Comparison of ENCODE assay signal across 11 cellular contexts in the genomic region with DNA sequence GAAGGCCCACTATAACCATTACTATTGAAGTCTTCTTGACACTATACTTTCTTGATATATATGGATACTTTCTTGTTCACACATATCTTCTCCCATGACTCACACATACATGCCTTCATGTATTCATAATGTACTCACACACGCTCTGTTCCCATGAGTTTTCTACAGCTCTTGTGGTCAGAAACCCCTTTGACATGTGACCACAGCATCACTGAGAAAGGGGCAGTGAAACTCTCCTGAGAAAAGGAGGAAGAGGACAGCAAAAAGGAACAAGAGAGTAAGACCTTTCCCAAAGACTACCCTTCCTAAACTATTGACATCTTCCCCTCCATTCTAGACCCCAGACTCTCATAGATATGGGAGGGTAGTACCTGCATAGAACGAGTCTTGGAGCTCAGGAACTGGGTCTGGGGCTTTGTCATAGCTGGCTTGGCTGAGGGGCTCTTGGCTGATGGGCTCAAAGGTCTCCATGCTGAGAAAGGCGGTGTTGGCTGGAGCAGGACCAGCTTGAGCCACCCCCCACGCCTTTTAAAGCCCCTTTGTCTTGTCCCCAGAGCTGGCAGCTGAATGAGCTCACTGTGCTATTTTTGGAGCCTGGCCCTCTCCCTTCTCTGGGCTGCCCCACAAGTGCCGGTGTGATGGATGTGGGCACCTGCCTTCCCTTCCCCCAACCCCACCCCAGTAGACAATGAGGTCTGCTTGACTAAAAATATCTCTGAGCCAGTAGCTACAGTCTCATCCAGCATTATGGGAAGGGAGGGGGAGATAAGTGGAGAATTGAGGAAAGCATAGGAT. TPM values are rescaled to one million over a fixed set of nuclear protein-coding genes. Genes with fewer than 3 reads are reported as not detected.
DNase-seq lines count a peak whose midpoint lies in the region; ATAC-seq and TF ChIP-seq lines count a peak whose summit lies in the region.
"Had no signal": no experiment of that assay in that cellular context is flagged by ENCODE, and none has a peak within 500 bp of the region (broad histone marks: within the 10 kb centered on the region; RNA-seq: fewer than 3 reads in every experiment).

No MANE protein-coding gene starts in this region.

- no peaks in the 10 kb centered on the region for H3K36me3 ChIP-seq in GM06990 (ENCODE audit: control insufficient read depth, insufficient read depth, low read length)

- no peak overlapping the region for H3K4me3 Mint-ChIP-seq in neural crest cell

- H3K27ac Mint-ChIP-seq in neural crest cell (ENCODE audit: unreplicated experiment), result peak overlapping the region; percentile 72

- in situ Hi-C loops in astrocyte of the spinal cord (cut with HindIII; ENCODE audit: low sequenced_read_pairs), result no loop called here

- no peak for TF ChIP-seq CTCF in GM06990 (IDR thresholded peaks at IDR 0.05; ENCODE audit: insufficient read depth, low read length, poor library complexity, severe bottlenecking)
- TF ChIP-seq CTCF in astrocyte of the spinal cord (IDR thresholded peaks at IDR 0.05; ENCODE audit: low read depth, low read length), result no peak
- TF ChIP-seq CTCF in neural crest cell (conservative IDR thresholded peaks at IDR 0.05), result no peak

- no peaks in the 10 kb centered on the region for H3K36me3 Mint-ChIP-seq in neural crest cell (ENCODE audit: low read depth)

- H3K4me3 ChIP-seq in GM06990 (replicated peaks; ENCODE audit: low read depth, low read length) (no peak overlapping the region), astrocyte of the spinal cord (ENCODE audit: low read depth, low read length) (no peak overlapping the region)

- no peaks in the 10 kb centered on the region for H3K27me3 ChIP-seq in GM06990 (replicated peaks; ENCODE audit: control insufficient read depth, insufficient read depth, low read length)

- H3K27me3 Mint-ChIP-seq in neural crest cell (ENCODE audit: low read depth), result no peaks in the 10 kb centered on the region

- peak; percentile 71 for DNase-seq in GM06990 (ENCODE audit: extremely low read depth, insufficient read length)
- DNase-seq in astrocyte of the spinal cord (ENCODE audit: low read depth, low spot score), result peak; percentile 69
- no peak for DNase-seq in neural crest cell (ENCODE audit: low read depth, low spot score)
- no peak for DNase-seq in D341Med (ENCODE audit: low spot score)
- DNase-seq in T-helper 9 cell, result no peak
- no peak for DNase-seq in HPDE6-E6E7 (ENCODE audit: extremely low spot score)
- DNase-seq: NCI-H526, occipital lobe had no signal

- peaks cover 24% of the 10 kb centered on the region for H3K4me1 Mint-ChIP-seq in neural crest cell

- ATAC-seq in HG03469 (IDR thresholded peaks at IDR 0.05; ENCODE audit: unreplicated experiment) (peak; percentile 46), esophagus mucosa (no peak)

- H3K9me3 Mint-ChIP-seq in neural crest cell, result no peaks in the 10 kb centered on the region

RNA-seq across cellular contexts. Expression of a gene that starts 5.1 kb away (rescaled TPM):
- total RNA-seq in neural crest cell, result 0.12 and 0.20 TPM in 2 replicates
- total RNA-seq in esophagus mucosa, result 0.84 TPM
- total RNA-seq: endothelial cell of umbilical vein, occipital lobe had no signal

RNA-seq across cellular contexts. Expression of a gene that starts 9.5 kb away (rescaled TPM):
- total RNA-seq in neural crest cell (0.16 and 0.18 TPM in 2 replicates), esophagus mucosa (0.44 TPM)
- total RNA-seq: endothelial cell of umbilical vein had no signal

RNA-seq across cellular contexts. Expression of a gene that starts 47.2 kb away (rescaled TPM):
- total RNA-seq in neural crest cell (8.8 TPM in 2 replicates), esophagus mucosa (2.7 TPM)

RNA-seq across cellular contexts. Expression of a gene that starts 59.6 kb away (rescaled TPM):
- total RNA-seq in neural crest cell (64.8 and 66.1 TPM in 2 replicates), esophagus mucosa (44.8 TPM)

Comparison
In these comparisons a context has a peak if more than half of its experiments do, and no peak if none do; other contexts are left out.
1. DNase-seq: peak in GM06990 (single experiment) and astrocyte of the spinal cord (single experiment); none in neural crest cell (single experiment), D341Med (single experiment), T-helper 9 cell (single experiment) and HPDE6-E6E7 (single experiment).